1 cellular context compared by ENCODE assay signal in genomic region chr1:204401747-204402146, GRCh38.
TF ChIP-seq lines count a peak whose summit lies in the region.

No MANE protein-coding gene starts in this region.

TF ChIP-seq in A549, 52 proteins besides CTCF, POLR2A, EP300 and RAD21:
- no peak for TF ChIP-seq EHMT2 (IDR thresholded peaks at IDR 0.05; ENCODE audit: low read depth)
- TF ChIP-seq POLR2AphosphoS2 (conservative IDR thresholded peaks at IDR 0.05; ENCODE audit: low read length) = peak; percentile 21; the same call in 1 of the 2 replicates
- TF ChIP-seq RARB (CRISPR knock-in tag; IDR thresholded peaks at IDR 0.05) = no peak
- TF ChIP-seq USF2 (IDR thresholded peaks at IDR 0.05) = no peak
- TF ChIP-seq HES2 (IDR thresholded peaks at IDR 0.05) = no peak
- TF ChIP-seq GATA3 (IDR thresholded peaks at IDR 0.05; ENCODE audit: borderline replicate concordance) = no peak
- no peak for TF ChIP-seq JUNB (IDR thresholded peaks at IDR 0.05)
- TF ChIP-seq HOXB13 (CRISPR knock-in tag; IDR thresholded peaks at IDR 0.05; ENCODE audit: low read depth) = no peak
- TF ChIP-seq PBX3 (IDR thresholded peaks at IDR 0.05) = no peak
- TF ChIP-seq CHD2 (IDR thresholded peaks at IDR 0.05; ENCODE audit: low read length, partially characterized antibody) = no peak
- no peak for TF ChIP-seq ATOH8 (CRISPR knock-in tag; IDR thresholded peaks at IDR 0.05; ENCODE audit: low read depth)
- TF ChIP-seq HDAC2 (IDR thresholded peaks at IDR 0.05) = no peak
- TF ChIP-seq MAFK (IDR thresholded peaks at IDR 0.05; ENCODE audit: partially characterized antibody) = peak; percentile 33
TF ChIP-seq in A549: peak in this region for 2.
